18 cellular contexts compared by ENCODE assay signal in genomic region chr10:125118701-125119100, GRCh38. TPM values are rescaled to one million over a fixed set of nuclear protein-coding genes. Genes with fewer than 3 reads are reported as not detected.
DNase-seq lines count a peak whose midpoint lies in the region; TF ChIP-seq lines count a peak whose summit lies in the region.
"Had no signal": no experiment of that assay in that cellular context is flagged by ENCODE, and none has a peak within 500 bp of the region (broad histone marks: within the 10 kb centered on the region; RNA-seq: fewer than 3 reads in every experiment).

No MANE protein-coding gene starts in this region.

- CTCF ChIA-PET in CD8-positive, alpha-beta memory T cell (lab: Charles Lee): no interaction called here

- 91% methylated on average over 10 of the region's 10 CpGs for WGBS in suprapubic skin

- TF ChIP-seq EP300 in suprapubic skin (IDR thresholded peaks at IDR 0.05): no peak

- H3K27ac Mint-ChIP-seq in nephron: peak overlapping the region in 2 of 3 experiments; percentile 56 to 98
- no peak overlapping the region for H3K27ac Mint-ChIP-seq in CD8-positive, alpha-beta memory T cell
- H3K27ac Mint-ChIP-seq: activated T-helper 2 cell treated with anti-CD3 and anti-CD28 coated beads, Interferon-gamma antibody, Interleukin-2, Interleukin-4, amounts not matched to agents 10 μg/mL and 5 μg/mL and 100 μg/mL, durations not matched to agents 14 hours and 24 hours and 36 hours had no signal

- H3K9me3 Mint-ChIP-seq in nephron: no peaks in the 10 kb centered on the region
- H3K9me3 Mint-ChIP-seq in CD8-positive, alpha-beta memory T cell: no peaks in the 10 kb centered on the region
- H3K9me3 Mint-ChIP-seq: activated T-helper 2 cell treated with anti-CD3 and anti-CD28 coated beads, Interferon-gamma antibody, Interleukin-2, Interleukin-4, amounts not matched to agents 10 μg/mL and 5 μg/mL and 100 μg/mL, durations not matched to agents 14 hours and 24 hours and 36 hours had no signal

- POLR2A ChIA-PET in CD8-positive, alpha-beta memory T cell (lab: Charles Lee): no interaction called here

- H3K27me3 Mint-ChIP-seq in nephron (ENCODE audit: low read depth): no peaks in the 10 kb centered on the region
- peaks cover 7 to 20% of the 10 kb centered on the region in 2 donors for H3K27me3 Mint-ChIP-seq in CD8-positive, alpha-beta memory T cell

- DNase-seq in Peyer's patch: peak in 2 of 3 donors; percentile 33 to 42
- DNase-seq in suprapubic skin (ENCODE audit: low spot score in 2 of 2): peak in 1 of 2 donors; percentile 58
- no peak for DNase-seq in DMS53 (lab: John Stamatoyannopoulos, UW)
- DNase-seq in SW480 (ENCODE audit: low spot score): no peak
- no peak for DNase-seq in NCI-H2171 treated with DMSO at 0.1 percent for 48 hours (lab: John Stamatoyannopoulos, UW)
- no peak for DNase-seq in CD8-positive, alpha-beta memory T cell
- DNase-seq: activated CD4-positive, alpha-beta T cell treated with anti-CD3 and anti-CD28 coated beads for 4 hours; effector CD4-positive, alpha-beta T cell; glutamatergic neuron; NCI-H1048; NCI-H1930; NCI-H446 treated with DMSO at 0.1 percent for 48 hours; RPMI8226 had no signal

- H3K9me3 ChIP-seq in Peyer's patch: no peaks in the 10 kb centered on the region
- H3K9me3 ChIP-seq in suprapubic skin: no peaks in the 10 kb centered on the region
- H3K9me3 ChIP-seq in CD8-positive, alpha-beta memory T cell (ENCODE audit: low read length): no peaks in the 10 kb centered on the region

- no peak for TF ChIP-seq POLR2A in Peyer's patch (IDR thresholded peaks at IDR 0.05)
- no peak for TF ChIP-seq POLR2A in suprapubic skin (IDR thresholded peaks at IDR 0.05)

- H3K27me3 ChIP-seq in Peyer's patch: no peaks in the 10 kb centered on the region
- no peaks in the 10 kb centered on the region for H3K27me3 ChIP-seq in suprapubic skin
- H3K27me3 ChIP-seq in CD8-positive, alpha-beta memory T cell (ENCODE audit: insufficient read depth, low read length, poor library complexity, severe bottlenecking): no peaks in the 10 kb centered on the region
- H3K27me3 ChIP-seq: cardiac muscle cell had no signal

- peaks cover 63% of the 10 kb centered on the region for H3K4me1 Mint-ChIP-seq in nephron
- H3K4me1 Mint-ChIP-seq in CD8-positive, alpha-beta memory T cell: no peaks in the 10 kb centered on the region

- H3K27ac ChIP-seq in Peyer's patch (peak overlapping the region in 3 of 4 donors; percentile 41 to 70 (median 43)), cingulate gyrus (ENCODE audit: low read depth, low read length) (peak overlapping the region; percentile 60), suprapubic skin (peak overlapping the region; percentile 72)
- no peak overlapping the region for H3K27ac ChIP-seq in CD8-positive, alpha-beta memory T cell (ENCODE audit: low read depth, low read length)
- H3K27ac ChIP-seq: KMS-11 had no signal

- TF ChIP-seq CTCF in Peyer's patch (IDR thresholded peaks at IDR 0.05) (no peak), nephron (IDR thresholded peaks at IDR 0.05; ENCODE audit: unreplicated experiment in 3 of 3) (no peak), suprapubic skin (IDR thresholded peaks at IDR 0.05) (no peak)

- H3K36me3 ChIP-seq in Peyer's patch (no peaks in the 10 kb centered on the region), suprapubic skin (no peaks in the 10 kb centered on the region)
- no peaks in the 10 kb centered on the region for H3K36me3 ChIP-seq in CD8-positive, alpha-beta memory T cell (ENCODE audit: insufficient read depth, low read length)
- H3K36me3 ChIP-seq: cardiac muscle cell had no signal

- H3K36me3 Mint-ChIP-seq in nephron (ENCODE audit: low read depth): peaks cover 12% of the 10 kb centered on the region
- H3K36me3 Mint-ChIP-seq in CD8-positive, alpha-beta memory T cell: no peaks in the 10 kb centered on the region

- H3K4me3 ChIP-seq in Peyer's patch (no peak overlapping the region), suprapubic skin (no peak overlapping the region)
- H3K4me3 ChIP-seq in CD8-positive, alpha-beta memory T cell (ENCODE audit: low read length): no peak overlapping the region
- H3K4me3 ChIP-seq: cardiac muscle cell had no signal

- H3K4me1 ChIP-seq in Peyer's patch: peaks cover 0 to 78% (median 5%) of the 10 kb centered on the region in 4 donors
- peaks cover 64% of the 10 kb centered on the region for H3K4me1 ChIP-seq in suprapubic skin
- no peaks in the 10 kb centered on the region for H3K4me1 ChIP-seq in CD8-positive, alpha-beta memory T cell (ENCODE audit: insufficient read depth, low read length)

- H3K4me3 Mint-ChIP-seq in nephron: no peak overlapping the region
- H3K4me3 Mint-ChIP-seq in CD8-positive, alpha-beta memory T cell: no peak overlapping the region

RNA-seq across cellular contexts. Expression of gene CTBP2, which starts 41.7 kb away (rescaled TPM):
- total RNA-seq in Peyer's patch (10 to 100 TPM; 53.6 to 83.8 (median 64.7) TPM), suprapubic skin (10 to 100 TPM; 19.7 to 45.7 (median 29.4) TPM)
- 1 to 10 TPM; 1.4 to 1.8 TPM for total RNA-seq in CD8-positive, alpha-beta memory T cell
- 2.8 TPM for polyA plus RNA-seq in CD8-positive, alpha-beta memory T cell

Comparison
In these comparisons a context has a peak if more than half of its experiments do, and no peak if none do; other contexts are left out.
1. DNase-seq: peak in Peyer's patch (2 of 3); none in DMS53 (single experiment), SW480 (single experiment), NCI-H2171 treated with DMSO at 0.1 percent for 48 hours (single experiment) and CD8-positive, alpha-beta memory T cell (0 of 5).
2. H3K27ac Mint-ChIP-seq: peak in nephron (2 of 3); none in CD8-positive, alpha-beta memory T cell (0 of 8).
3. RNA of gene CTBP2, which starts 41.7 kb away (total RNA-seq): 53.6 to 83.8 TPM in Peyer's patch and 19.7 to 45.7 TPM in suprapubic skin; 1.4 to 1.8 TPM in CD8-positive, alpha-beta memory T cell; every median in the first group is over 4 times any median in the second.